ENCODE assay signal across 19 cellular contexts in the genomic region with DNA sequence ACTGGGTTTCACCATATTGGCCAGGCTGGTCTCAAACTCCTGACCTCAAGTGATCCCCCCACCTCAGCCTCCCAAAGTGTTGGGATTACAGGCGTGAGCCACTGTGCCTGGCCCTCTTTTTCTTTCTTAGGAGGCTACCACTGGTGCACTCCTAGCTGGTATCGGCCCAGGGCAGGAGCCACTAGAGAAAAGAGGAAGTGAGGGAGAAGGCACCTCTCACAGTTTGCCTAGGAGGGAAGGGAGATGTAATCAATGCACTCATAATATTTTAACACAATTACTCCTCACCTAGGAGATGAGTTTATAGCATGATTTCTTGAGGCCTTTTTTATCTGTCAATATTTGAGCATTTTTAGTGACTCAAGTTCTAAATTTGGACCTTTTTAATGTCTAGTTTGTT.
DNase-seq lines count a peak whose midpoint lies in the region; ATAC-seq and TF ChIP-seq lines count a peak whose summit lies in the region.
"Had no signal": no experiment of that assay in that cellular context is flagged by ENCODE, and none has a peak within 500 bp of the region (broad histone marks: within the 10 kb centered on the region; RNA-seq: fewer than 3 reads in every experiment).

No MANE protein-coding gene starts in this region.

- H3K27me3 Mint-ChIP-seq in progenitor cell of endocrine pancreas = no peaks in the 10 kb centered on the region
- peaks cover 6% of the 10 kb centered on the region for H3K27me3 Mint-ChIP-seq in activated naive CD4-positive, alpha-beta T cell treated with anti-CD3 and anti-CD28 coated beads for 36 hours (ENCODE audit: low read depth)

- H3K9me3 Mint-ChIP-seq in progenitor cell of endocrine pancreas (ENCODE audit: low read depth) = peaks cover 6% of the 10 kb centered on the region
- H3K9me3 Mint-ChIP-seq in activated naive CD4-positive, alpha-beta T cell treated with anti-CD3 and anti-CD28 coated beads for 36 hours = no peaks in the 10 kb centered on the region

- no peak overlapping the region for H3K4me3 Mint-ChIP-seq in progenitor cell of endocrine pancreas (ENCODE audit: low read depth)
- H3K4me3 Mint-ChIP-seq in activated naive CD4-positive, alpha-beta T cell treated with anti-CD3 and anti-CD28 coated beads for 36 hours = no peak overlapping the region
- H3K4me3 Mint-ChIP-seq: activated T-cell treated with anti-CD3 and anti-CD28 coated beads, Interleukin-2, amount 50 U/mL, for 72 hours; neural crest cell had no signal

- H3K27ac Mint-ChIP-seq in progenitor cell of endocrine pancreas = no peak overlapping the region
- H3K27ac Mint-ChIP-seq in activated naive CD4-positive, alpha-beta T cell treated with anti-CD3 and anti-CD28 coated beads for 36 hours = no peak overlapping the region
- H3K27ac Mint-ChIP-seq: activated T-cell treated with anti-CD3 and anti-CD28 coated beads, Interleukin-2, amount 50 U/mL, for 72 hours had no signal

- CTCF ChIA-PET in activated naive CD4-positive, alpha-beta T cell treated with anti-CD3 and anti-CD28 coated beads for 36 hours (lab: Charles Lee) = no interaction called here

- H3K36me3 Mint-ChIP-seq in progenitor cell of endocrine pancreas (ENCODE audit: insufficient read depth) = no peaks in the 10 kb centered on the region
- no peaks in the 10 kb centered on the region for H3K36me3 Mint-ChIP-seq in activated naive CD4-positive, alpha-beta T cell treated with anti-CD3 and anti-CD28 coated beads for 36 hours (ENCODE audit: low read depth)

- ATAC-seq in GM18517 (IDR thresholded peaks at IDR 0.05; ENCODE audit: unreplicated experiment) (peak; percentile 77), HG02588 (IDR thresholded peaks at IDR 0.05; ENCODE audit: unreplicated experiment) (peak; percentile 56), HG03575 (IDR thresholded peaks at IDR 0.05; ENCODE audit: extremely low read depth, insufficient number of reproducible peaks, low FRiP score, unreplicated experiment) (peak; percentile 55)
- ATAC-seq: activated T-cell treated with anti-CD3 and anti-CD28 coated beads, Interleukin-2, amount 50 U/mL, for 72 hours; esophagus mucosa; lower lobe of right lung had no signal

- TF ChIP-seq CTCF in progenitor cell of endocrine pancreas (IDR thresholded peaks at IDR 0.05; ENCODE audit: unreplicated experiment) = no peak

- peak; percentile 11 for DNase-seq in UCSD-AML1 (lab: John Stamatoyannopoulos, UW; ENCODE audit: unreplicated experiment)
- no peak for DNase-seq in progenitor cell of endocrine pancreas (ENCODE audit: low spot score, unreplicated experiment)
- DNase-seq in activated naive CD4-positive, alpha-beta T cell treated with anti-CD3 and anti-CD28 coated beads for 36 hours = no peak
- DNase-seq in T-helper 2 cell = no peak
- DNase-seq in activated CD4-positive, CD25-positive, alpha-beta regulatory T cell treated with anti-CD3 and anti-CD28 coated beads, Interleukin-2, amount 50 U/mL, for 72 hours = no peak
- DNase-seq: activated T-cell treated with anti-CD3 and anti-CD28 coated beads, Interleukin-2, amount 50 U/mL, for 72 hours; amygdala; BE2C; DMS79 treated with DMSO at 0.1 percent for 48 hours; lower lobe of right lung; NCI-H1436; NCI-H748 treated with DMSO at 0.1 percent for 48 hours; sigmoid colon; stomach had no signal

- intact Hi-C loops in activated naive CD4-positive, alpha-beta T cell treated with anti-CD3 and anti-CD28 coated beads for 36 hours (cut with micrococcal nuclease) = no loop called here

- peaks cover 17% of the 10 kb centered on the region for H3K4me1 Mint-ChIP-seq in progenitor cell of endocrine pancreas (ENCODE audit: low read depth)
- peaks cover 6% of the 10 kb centered on the region for H3K4me1 Mint-ChIP-seq in activated naive CD4-positive, alpha-beta T cell treated with anti-CD3 and anti-CD28 coated beads for 36 hours (ENCODE audit: low read depth)
